ENCODE assay signal across 1 cellular context in the genomic region with DNA sequence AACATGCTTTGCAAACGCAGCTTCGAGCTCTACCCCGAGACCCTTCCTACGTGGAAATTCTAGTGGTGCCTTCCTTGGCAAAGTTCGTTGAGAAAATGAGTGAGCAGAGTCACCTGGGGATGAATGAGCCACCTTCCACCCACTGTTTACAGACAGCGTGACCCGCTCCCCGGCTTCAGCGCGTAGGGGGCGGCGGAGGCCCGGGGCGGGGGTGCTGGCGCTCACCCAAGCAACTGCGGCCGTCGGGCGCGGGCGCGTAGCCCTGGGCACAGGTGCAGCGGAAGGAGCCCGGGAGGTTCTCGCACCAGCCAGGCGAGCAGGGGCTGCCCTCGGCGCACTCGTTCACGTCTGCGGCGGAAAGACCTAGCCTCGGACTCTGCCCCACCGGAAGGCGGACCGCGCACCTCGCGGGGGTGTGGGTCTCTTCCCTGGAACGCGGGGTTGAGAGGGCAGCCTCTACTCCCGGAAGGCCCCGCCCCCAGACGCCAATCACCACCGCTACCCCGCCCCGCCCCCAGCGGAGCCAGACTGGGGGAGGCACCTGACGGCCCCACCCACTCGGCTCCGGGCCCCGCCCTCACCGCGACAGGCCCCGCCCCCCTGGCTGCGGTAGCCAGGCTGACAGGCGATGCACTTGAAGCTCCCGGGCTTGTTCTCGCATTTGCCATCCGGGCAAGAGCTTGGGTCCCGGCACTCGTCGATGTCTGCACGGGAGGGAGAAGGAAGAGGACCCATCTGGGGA.
TF ChIP-seq lines count a peak whose summit lies in the region.

No MANE protein-coding gene starts in this region.

TF ChIP-seq in K562, 482 proteins besides CTCF, POLR2A, EP300 and RAD21 (continued from another document and continues in another):
- TF ChIP-seq CEBPZ (IDR thresholded peaks at IDR 0.05; ENCODE audit: borderline replicate concordance, low read depth, low read length): no peak
- TF ChIP-seq PHTF2 (CRISPR knock-in tag; IDR thresholded peaks at IDR 0.05): no peak
- TF ChIP-seq NR1H2 (CRISPR knock-in tag; IDR thresholded peaks at IDR 0.05): no peak
- TF ChIP-seq SAP30 (IDR thresholded peaks at IDR 0.05; ENCODE audit: borderline replicate concordance, insufficient read depth, low read depth, low read length, poor library complexity, severe bottlenecking): peak; percentile 65
- TF ChIP-seq SRSF3 (IDR thresholded peaks at IDR 0.05; ENCODE audit: insufficient read depth, low read length): no peak
- TF ChIP-seq GMEB1 (CRISPR knock-in tag; IDR thresholded peaks at IDR 0.05): 0 out of 2 replicates have a peak, but pooled peaks have one; percentile 7
- TF ChIP-seq GTF3C2 (IDR thresholded peaks at IDR 0.05; ENCODE audit: borderline replicate concordance, extremely low read depth, insufficient read length): no peak
- TF ChIP-seq ZNF75A (CRISPR knock-in tag; IDR thresholded peaks at IDR 0.05): no peak
- no peak for TF ChIP-seq ERF (CRISPR knock-in tag; IDR thresholded peaks at IDR 0.05)
- no peak for TF ChIP-seq MYBL2 (IDR thresholded peaks at IDR 0.05; ENCODE audit: low read depth)
- TF ChIP-seq MYBL2 (CRISPR knock-in tag; IDR thresholded peaks at IDR 0.05; ENCODE audit: borderline replicate concordance): no peak
- TF ChIP-seq ILK (tag; IDR thresholded peaks at IDR 0.05; ENCODE audit: borderline replicate concordance, low read depth): no peak
- TF ChIP-seq XRCC3 (IDR thresholded peaks at IDR 0.05): no peak
- TF ChIP-seq FOXA1 (IDR thresholded peaks at IDR 0.05; ENCODE audit: borderline replicate concordance): no peak
- TF ChIP-seq ZNF766 (CRISPR knock-in tag; conservative IDR thresholded peaks at IDR 0.05): no peak
- TF ChIP-seq CBX1 (IDR thresholded peaks at IDR 0.05; ENCODE audit: low read depth): no peak
- no peak for TF ChIP-seq MAFG (tag; conservative IDR thresholded peaks at IDR 0.05)
- TF ChIP-seq SFPQ (IDR thresholded peaks at IDR 0.05; ENCODE audit: low read depth, low read length): no peak
- TF ChIP-seq ZBTB11 (CRISPR knock-in tag; IDR thresholded peaks at IDR 0.05): peak in 1 of 3 experiments; percentile 80; a peak in 4 of 6 replicates
- TF ChIP-seq USF1 (CRISPR knock-in tag; IDR thresholded peaks at IDR 0.05): no peak
- no peak for TF ChIP-seq CREB3L1 (IDR thresholded peaks at IDR 0.05; ENCODE audit: borderline replicate concordance, low read depth)
- TF ChIP-seq GATAD2B (IDR thresholded peaks at IDR 0.05; ENCODE audit: borderline replicate concordance): no peak
- TF ChIP-seq PRMT5 (CRISPR knock-in tag; IDR thresholded peaks at IDR 0.05): no peak
- no peak for TF ChIP-seq SAFB (IDR thresholded peaks at IDR 0.05; ENCODE audit: borderline replicate concordance, low read depth, low read length)
- TF ChIP-seq, protein P1, sequence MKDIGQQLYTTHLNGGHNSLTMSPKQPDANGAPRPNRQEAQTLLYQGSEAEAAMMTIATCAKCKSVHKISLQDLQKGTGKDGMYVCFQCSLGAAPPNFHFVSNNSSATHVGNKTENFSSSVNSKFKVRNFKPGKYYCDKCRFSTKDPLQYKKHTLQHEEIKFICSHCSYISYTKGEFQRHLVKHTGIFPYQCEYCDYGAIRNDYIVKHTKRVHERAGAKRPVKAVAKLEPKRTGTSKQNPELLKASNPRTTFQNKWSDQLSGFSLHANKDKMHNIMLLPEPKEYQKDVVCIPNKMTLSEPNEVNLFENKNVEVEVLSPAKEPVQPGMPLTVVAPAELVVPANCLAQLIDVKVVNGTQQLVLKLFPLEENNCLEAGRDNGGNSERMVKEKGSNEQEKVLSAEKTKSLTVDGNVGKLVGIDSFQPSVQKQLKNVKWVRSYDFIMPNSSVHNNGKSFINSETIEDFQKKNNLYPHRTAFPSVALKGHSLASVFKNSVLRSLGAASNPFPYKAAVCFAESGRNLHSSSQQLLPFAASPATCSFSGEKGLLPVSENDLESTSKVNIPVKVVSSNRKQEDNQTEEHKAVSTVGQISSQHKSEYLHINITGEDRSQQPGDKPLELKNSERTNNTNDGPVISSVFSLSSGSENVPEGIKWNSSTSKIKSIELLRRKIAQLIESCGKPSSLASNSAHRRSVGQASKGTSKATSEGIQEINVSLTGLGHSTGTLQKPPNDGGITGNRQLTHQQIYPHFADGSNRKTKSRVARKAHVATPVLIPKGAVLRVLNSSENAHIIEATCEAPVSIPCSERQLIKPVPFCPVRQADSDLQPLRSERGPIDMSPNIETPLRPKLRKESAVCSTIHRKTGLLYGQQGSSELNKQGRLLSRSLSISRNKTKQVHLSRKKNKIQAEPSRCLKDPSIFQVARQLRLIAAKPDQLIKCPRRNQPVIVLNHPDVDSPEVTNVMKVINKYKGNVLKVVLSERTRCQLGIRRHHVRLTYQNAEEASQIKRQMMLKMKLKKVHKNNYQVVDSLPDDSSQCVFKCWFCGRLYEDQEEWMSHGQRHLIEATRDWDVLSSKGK (CRISPR knock-in tag; IDR thresholded peaks at IDR 0.05): no peak
- no peak for TF ChIP-seq DNMT1 (IDR thresholded peaks at IDR 0.05)
- TF ChIP-seq, protein P2, sequence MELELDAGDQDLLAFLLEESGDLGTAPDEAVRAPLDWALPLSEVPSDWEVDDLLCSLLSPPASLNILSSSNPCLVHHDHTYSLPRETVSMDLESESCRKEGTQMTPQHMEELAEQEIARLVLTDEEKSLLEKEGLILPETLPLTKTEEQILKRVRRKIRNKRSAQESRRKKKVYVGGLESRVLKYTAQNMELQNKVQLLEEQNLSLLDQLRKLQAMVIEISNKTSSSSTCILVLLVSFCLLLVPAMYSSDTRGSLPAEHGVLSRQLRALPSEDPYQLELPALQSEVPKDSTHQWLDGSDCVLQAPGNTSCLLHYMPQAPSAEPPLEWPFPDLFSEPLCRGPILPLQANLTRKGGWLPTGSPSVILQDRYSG (tag; conservative IDR thresholded peaks at IDR 0.05; ENCODE audit: low read depth): no peak
- TF ChIP-seq PPARD (CRISPR knock-in tag; IDR thresholded peaks at IDR 0.05): no peak
- TF ChIP-seq CBFA2T3 (IDR thresholded peaks at IDR 0.05): 0 out of 2 replicates have a peak, but pooled peaks have one; percentile 3
- TF ChIP-seq ETV5 (CRISPR knock-in tag; IDR thresholded peaks at IDR 0.05; ENCODE audit: low read depth): peak; percentile 71
